Comparison of ENCODE assay signal across 30 cellular contexts in genomic region chr10:133365461-133366129, GRCh38. TPM values are rescaled to one million over a fixed set of nuclear protein-coding genes. Genes with fewer than 3 reads are reported as not detected.
"Had no signal": no experiment of that assay in that cellular context is flagged by ENCODE, and none has a peak within 500 bp of the region (broad histone marks: within the 10 kb centered on the region; RNA-seq: fewer than 3 reads in every experiment).

No MANE protein-coding gene starts in this region.

- H3K36me3 ChIP-seq: breast epithelium, neural progenitor cell had no signal

- ATAC-seq: activated CD4-positive, alpha-beta T cell treated with anti-CD3 and anti-CD28 coated beads for 36 hours; activated T-cell treated with anti-CD3 and anti-CD28 coated beads, Interleukin-2, amount 50 U/mL, for 4 hours; naive thymus-derived CD8-positive, alpha-beta T cell; stimulated activated memory B cell treated with anti-CD40 and anti-IgM and Interleukin-4, amounts not matched to agents 10 μg/mL and 1 μg/mL and 100 μg/mL, for 72 hours; WTC11 had no signal

- H3K27me3 ChIP-seq: breast epithelium, heart left ventricle, neural progenitor cell, sigmoid colon, stomach, upper lobe of left lung had no signal

- H3K27ac Mint-ChIP-seq: activated CD4-positive, alpha-beta T cell treated with anti-CD3 and anti-CD28 coated beads for 36 hours; activated naive CD8-positive, alpha-beta T cell treated with anti-CD3 and anti-CD28 coated beads, Interleukin-2, amount 10 ng/mL, durations not matched to agents 7 days and 5 days; activated T-helper 2 cell treated with anti-CD3 and anti-CD28 coated beads, Interferon-gamma antibody, Interleukin-2, Interleukin-4, amounts not matched to agents 10 μg/mL and 5 μg/mL and 100 μg/mL, durations not matched to agents 14 hours and 24 hours and 36 hours; neural progenitor cell; stimulated activated memory B cell treated with anti-CD40 and anti-IgM and Interleukin-4, amounts not matched to agents 10 μg/mL and 1 μg/mL and 100 μg/mL, for 72 hours; WTC11 had no signal

- H3K9me3 ChIP-seq: breast epithelium, sigmoid colon, stomach, upper lobe of left lung had no signal

- H3K4me3 Mint-ChIP-seq: activated CD4-positive, alpha-beta T cell treated with anti-CD3 and anti-CD28 coated beads for 36 hours; activated naive CD8-positive, alpha-beta T cell treated with anti-CD3 and anti-CD28 coated beads, Interleukin-2, amount 10 ng/mL, durations not matched to agents 7 days and 5 days; activated T-cell treated with anti-CD3 and anti-CD28 coated beads, Interleukin-2, amount 50 U/mL, for 4 hours; central memory CD8-positive, alpha-beta T cell; naive thymus-derived CD8-positive, alpha-beta T cell; neural progenitor cell; stimulated activated memory B cell treated with anti-CD40 and anti-IgM and Interleukin-4, amounts not matched to agents 10 μg/mL and 1 μg/mL and 100 μg/mL, for 72 hours; WTC11 had no signal

- H3K4me3 ChIP-seq: breast epithelium, heart left ventricle, lung, neural progenitor cell, sigmoid colon, smooth muscle cell, stomach, upper lobe of left lung had no signal

- H3K9me3 Mint-ChIP-seq: activated naive CD8-positive, alpha-beta T cell treated with anti-CD3 and anti-CD28 coated beads, Interleukin-2, amount 10 ng/mL, durations not matched to agents 7 days and 5 days; activated T-cell treated with anti-CD3 and anti-CD28 coated beads, Interleukin-2, amount 50 U/mL, for 4 hours; activated T-helper 2 cell treated with anti-CD3 and anti-CD28 coated beads, Interferon-gamma antibody, Interleukin-2, Interleukin-4, amounts not matched to agents 10 μg/mL and 5 μg/mL and 100 μg/mL, durations not matched to agents 14 hours and 24 hours and 36 hours; central memory CD8-positive, alpha-beta T cell; naive thymus-derived CD8-positive, alpha-beta T cell; neural progenitor cell; stimulated activated memory B cell treated with anti-CD40 and anti-IgM and Interleukin-4, amounts not matched to agents 10 μg/mL and 1 μg/mL and 100 μg/mL, for 72 hours; WTC11 had no signal

- H3K4me1 Mint-ChIP-seq: activated naive CD8-positive, alpha-beta T cell treated with anti-CD3 and anti-CD28 coated beads, Interleukin-2, amount 10 ng/mL, durations not matched to agents 7 days and 5 days; neural progenitor cell; WTC11 had no signal

- H3K27ac ChIP-seq: epithelial cell of prostate, neural progenitor cell, sigmoid colon, upper lobe of left lung had no signal

- H3K27me3 Mint-ChIP-seq: activated CD4-positive, alpha-beta T cell treated with anti-CD3 and anti-CD28 coated beads for 36 hours; activated naive CD8-positive, alpha-beta T cell treated with anti-CD3 and anti-CD28 coated beads, Interleukin-2, amount 10 ng/mL, durations not matched to agents 7 days and 5 days; central memory CD8-positive, alpha-beta T cell; naive thymus-derived CD8-positive, alpha-beta T cell; stimulated activated memory B cell treated with anti-CD40 and anti-IgM and Interleukin-4, amounts not matched to agents 10 μg/mL and 1 μg/mL and 100 μg/mL, for 72 hours had no signal

- H3K4me1 ChIP-seq: breast epithelium, neural progenitor cell, sigmoid colon, upper lobe of left lung had no signal

- H3K9ac ChIP-seq: neural progenitor cell had no signal

- DNase-seq: activated CD4-positive, alpha-beta T cell treated with anti-CD3 and anti-CD28 coated beads for 36 hours; activated CD4-positive, alpha-beta T cell treated with anti-CD3 and anti-CD28 coated beads, Interleukin-2, amount 50 U/mL, for 4 hours; activated CD8-positive, alpha-beta memory T cell treated with anti-CD3 and anti-CD28 coated beads for 24 hours; activated CD8-positive, alpha-beta memory T cell treated with anti-CD3 and anti-CD28 coated beads, Interleukin-2, amount 50 U/mL, for 4 hours; activated naive CD4-positive, alpha-beta T cell; activated naive CD8-positive, alpha-beta T cell treated with anti-CD3 and anti-CD28 coated beads, Interleukin-2, amount 10 ng/mL, durations not matched to agents 7 days and 5 days; activated T-cell treated with anti-CD3 and anti-CD28 coated beads, Interleukin-2, amount 50 U/mL, for 4 hours; amniotic stem cell; cortex of kidney; heart left ventricle; islet precursor cell; naive thymus-derived CD8-positive, alpha-beta T cell; posterior cingulate gyrus; sigmoid colon; stimulated activated CD4-positive, alpha-beta T cell treated with anti-CD3 and anti-CD28 coated beads, Interleukin-15, amount 100 ng/mL, for 24 hours; T-helper 1 cell; upper lobe of left lung had no signal

RNA-seq across cellular contexts. Expression of gene PRAP1, which starts 18.4 kb away (rescaled TPM):
- total RNA-seq: activated CD4-positive, alpha-beta T cell treated with anti-CD3 and anti-CD28 coated beads for 36 hours; activated naive CD8-positive, alpha-beta T cell treated with anti-CD3 and anti-CD28 coated beads, Interleukin-2, amount 10 ng/mL, durations not matched to agents 7 days and 5 days; activated T-cell treated with anti-CD3 and anti-CD28 coated beads, Interleukin-2, amount 50 U/mL, for 4 hours; activated T-helper 2 cell treated with anti-CD3 and anti-CD28 coated beads, Interferon-gamma antibody, Interleukin-2, Interleukin-4, amounts not matched to agents 10 μg/mL and 5 μg/mL and 100 μg/mL, durations not matched to agents 14 hours and 24 hours and 36 hours; breast epithelium; fibroblast of villous mesenchyme; heart left ventricle; naive thymus-derived CD8-positive, alpha-beta T cell; renal cortical epithelial cell; smooth muscle cell; temporal lobe; upper lobe of left lung had no signal
- polyA plus RNA-seq: heart left ventricle, lung, stomach had no signal
